Comparison of ENCODE assay signal across 12 cellular contexts in the genomic region with DNA sequence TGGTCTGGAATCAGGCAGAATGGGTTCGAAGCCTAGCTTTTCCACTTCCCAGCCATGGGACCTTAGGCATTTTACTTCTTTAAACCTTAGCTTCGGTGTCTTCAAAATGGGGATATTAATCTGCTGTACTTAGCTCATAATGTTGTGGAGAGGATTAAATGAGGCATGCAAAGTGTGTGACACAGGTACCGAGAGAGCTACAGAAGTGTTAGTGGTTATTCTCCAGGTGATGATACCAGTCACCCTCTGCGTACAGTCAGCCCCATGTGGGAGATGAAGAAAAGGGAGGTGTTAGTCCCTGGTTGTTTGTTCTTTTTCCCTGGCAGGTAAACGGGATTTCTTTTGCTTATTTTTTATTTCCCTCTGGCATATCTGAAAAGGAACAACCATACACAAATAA.
"Had no signal": no experiment of that assay in that cellular context is flagged by ENCODE, and none has a peak within 500 bp of the region (broad histone marks: within the 10 kb centered on the region; RNA-seq: fewer than 3 reads in every experiment).

No MANE protein-coding gene starts in this region.

- ATAC-seq: activated naive CD8-positive, alpha-beta T cell treated with anti-CD3 and anti-CD28 coated beads, Interleukin-2, amount 50 U/mL, for 24 hours; gastroesophageal sphincter; stimulated activated naive CD8-positive, alpha-beta T cell treated with anti-CD3 and anti-CD28 coated beads, Interleukin-15, Interleukin-2, amounts not matched to agents 100 U/mL and 50 U/mL, for 24 hours; upper lobe of right lung had no signal

- H3K36me3 ChIP-seq: gastroesophageal sphincter, upper lobe of right lung had no signal

- H3K27ac Mint-ChIP-seq: activated CD4-positive, alpha-beta memory T cell treated with anti-CD3 and anti-CD28 coated beads, Interleukin-2, amount 10 ng/mL, durations not matched to agents 7 days and 5 days; activated naive CD8-positive, alpha-beta T cell treated with anti-CD3 and anti-CD28 coated beads, Interleukin-2, amount 50 U/mL, for 24 hours; activated T-helper 1 cell treated with anti-CD3 and anti-CD28 coated beads, Interleukin-12 subunit alpha, Interleukin-12 subunit beta, Interleukin-2, Interleukin-4 antibody, amounts not matched to agents 30 ng/mL and 10 ng/mL and 1 ng/mL, durations not matched to agents 14 hours and 24 hours and 36 hours had no signal

- H3K9me3 ChIP-seq: gastroesophageal sphincter, upper lobe of right lung had no signal

- H3K4me3 ChIP-seq: dorsolateral prefrontal cortex, gastroesophageal sphincter, upper lobe of right lung had no signal

- H3K4me3 Mint-ChIP-seq: activated CD4-positive, alpha-beta memory T cell treated with anti-CD3 and anti-CD28 coated beads, Interleukin-2, amount 10 ng/mL, durations not matched to agents 7 days and 5 days; activated naive CD8-positive, alpha-beta T cell treated with anti-CD3 and anti-CD28 coated beads, Interleukin-2, amount 50 U/mL, for 24 hours; activated T-helper 1 cell treated with anti-CD3 and anti-CD28 coated beads, Interleukin-12 subunit alpha, Interleukin-12 subunit beta, Interleukin-2, Interleukin-4 antibody, amounts not matched to agents 30 ng/mL and 10 ng/mL and 1 ng/mL, durations not matched to agents 14 hours and 24 hours and 36 hours had no signal

- H3K27me3 ChIP-seq: gastroesophageal sphincter, upper lobe of right lung had no signal

- H3K9me3 Mint-ChIP-seq: activated naive CD8-positive, alpha-beta T cell treated with anti-CD3 and anti-CD28 coated beads, Interleukin-2, amount 50 U/mL, for 24 hours; activated T-helper 1 cell treated with anti-CD3 and anti-CD28 coated beads, Interleukin-12 subunit alpha, Interleukin-12 subunit beta, Interleukin-2, Interleukin-4 antibody, amounts not matched to agents 30 ng/mL and 10 ng/mL and 1 ng/mL, durations not matched to agents 14 hours and 24 hours and 36 hours had no signal

- DNase-seq: activated CD4-positive, alpha-beta memory T cell treated with anti-CD3 and anti-CD28 coated beads, Interleukin-2, amount 10 ng/mL, durations not matched to agents 7 days and 5 days; activated CD4-positive, CD25-positive, alpha-beta regulatory T cell treated with anti-CD3 and anti-CD28 coated beads, Interleukin-2, amount 50 U/mL, for 72 hours; activated CD8-positive, alpha-beta memory T cell treated with anti-CD3 and anti-CD28 coated beads, Interleukin-2, amount 50 U/mL, for 4 hours; activated naive CD4-positive, alpha-beta T cell treated with Interleukin-2 at 50 U/mL for 16 hours; activated naive CD8-positive, alpha-beta T cell treated with anti-CD3 and anti-CD28 coated beads, Interleukin-2, amount 50 U/mL, for 24 hours; dorsolateral prefrontal cortex; stimulated activated CD4-positive, alpha-beta T cell treated with anti-CD3 and anti-CD28 coated beads, Interleukin-2, amount 100 ng/mL, for 48 hours; stimulated activated naive CD8-positive, alpha-beta T cell treated with anti-CD3 and anti-CD28 coated beads, Interleukin-15, Interleukin-2, amounts not matched to agents 100 U/mL and 50 U/mL, for 24 hours; upper lobe of right lung had no signal

- H3K27ac ChIP-seq: dorsolateral prefrontal cortex, parathyroid adenoma, upper lobe of right lung had no signal

- H3K9ac ChIP-seq: parathyroid adenoma had no signal

- H2AFZ ChIP-seq: parathyroid adenoma had no signal

- H3K79me2 ChIP-seq: parathyroid adenoma had no signal
